9 cellular contexts compared by ENCODE assay signal in the genomic region with DNA sequence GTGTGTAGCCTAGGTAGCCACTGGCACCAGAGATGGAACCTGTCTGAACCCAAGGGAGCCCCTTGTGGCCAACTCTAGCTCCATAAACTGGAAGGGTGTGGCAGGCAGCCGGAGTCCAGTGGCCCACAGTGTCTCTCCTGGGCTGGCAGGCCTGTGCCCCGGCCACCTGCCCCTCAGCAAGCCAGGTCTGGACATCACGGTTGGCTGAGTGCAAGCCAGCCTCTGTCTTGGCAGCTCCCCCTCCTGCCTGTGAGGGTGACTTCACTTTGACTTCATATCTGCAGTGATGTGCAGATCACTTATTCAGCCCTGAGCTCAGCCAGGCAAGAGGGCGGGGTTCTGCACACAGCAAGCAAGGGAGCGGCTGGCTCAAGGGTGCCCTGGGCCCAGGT. TPM values are rescaled to one million over a fixed set of nuclear protein-coding genes. Genes with fewer than 3 reads are reported as not detected.
DNase-seq lines count a peak whose midpoint lies in the region; ATAC-seq and TF ChIP-seq lines count a peak whose summit lies in the region.
"Had no signal": no experiment of that assay in that cellular context is flagged by ENCODE, and none has a peak within 500 bp of the region (broad histone marks: within the 10 kb centered on the region; RNA-seq: fewer than 3 reads in every experiment).

No MANE protein-coding gene starts in this region.

- no peaks in the 10 kb centered on the region for H3K36me3 Mint-ChIP-seq in natural killer cell treated with Interleukin-12 subunit alpha and Interleukin-12 subunit beta and Interleukin-15 and Interleukin-18, amount 100 ng/mL, for 72 hours

- peaks cover 19 to 22% of the 10 kb centered on the region in 2 donors for H3K27me3 Mint-ChIP-seq in natural killer cell treated with Interleukin-12 subunit alpha and Interleukin-12 subunit beta and Interleukin-15 and Interleukin-18, amount 100 ng/mL, for 72 hours

- no peak for ATAC-seq in GM21360 (IDR thresholded peaks at IDR 0.05; ENCODE audit: unreplicated experiment)
- ATAC-seq in natural killer cell treated with Interleukin-12 subunit alpha and Interleukin-12 subunit beta and Interleukin-15 and Interleukin-18, amount 100 ng/mL, for 72 hours: no peak

- DNase-seq in Caki2 (ENCODE audit: low read depth) (peak; percentile 48), GM20000 (ENCODE audit: low spot score) (peak; percentile 48), RKO (ENCODE audit: low spot score) (peak; percentile 35), iris pigment epithelial cell (ENCODE audit: low read depth) (peak; percentile 11), NCI-H446 (lab: John Stamatoyannopoulos, UW) (no peak)
- DNase-seq in activated effector memory CD4-positive, alpha-beta T cell treated with Interleukin-2 at 50 U/mL for 16 hours: no peak
- DNase-seq in natural killer cell treated with Interleukin-12 subunit alpha and Interleukin-12 subunit beta and Interleukin-15 and Interleukin-18, amount 100 ng/mL, for 72 hours (ENCODE audit: low spot score): no peak

- H3K4me3 Mint-ChIP-seq in natural killer cell treated with Interleukin-12 subunit alpha and Interleukin-12 subunit beta and Interleukin-15 and Interleukin-18, amount 100 ng/mL, for 72 hours: no peak overlapping the region
- H3K4me3 Mint-ChIP-seq: stimulated activated naive CD8-positive, alpha-beta T cell treated with anti-CD3 and anti-CD28 coated beads, Interleukin-15, Interleukin-2, amounts not matched to agents 100 ng/mL and 50 ng/mL, for 24 hours had no signal

- in situ Hi-C loops in Caki2 (cut with HindIII; ENCODE audit: low pct_unique_long_range_greater_than_20kb, low sequenced_read_pairs): no loop called here

- no peak for TF ChIP-seq CTCF in GM20000 (IDR thresholded peaks at IDR 0.05; ENCODE audit: extremely low read depth, missing control alignments)

- H3K9me3 Mint-ChIP-seq in natural killer cell treated with Interleukin-12 subunit alpha and Interleukin-12 subunit beta and Interleukin-15 and Interleukin-18, amount 100 ng/mL, for 72 hours: no peaks in the 10 kb centered on the region
- H3K9me3 Mint-ChIP-seq: stimulated activated naive CD8-positive, alpha-beta T cell treated with anti-CD3 and anti-CD28 coated beads, Interleukin-15, Interleukin-2, amounts not matched to agents 100 ng/mL and 50 ng/mL, for 24 hours had no signal

- H3K27ac Mint-ChIP-seq in natural killer cell treated with Interleukin-12 subunit alpha and Interleukin-12 subunit beta and Interleukin-15 and Interleukin-18, amount 100 ng/mL, for 72 hours: no peak overlapping the region
- H3K27ac Mint-ChIP-seq: stimulated activated naive CD8-positive, alpha-beta T cell treated with anti-CD3 and anti-CD28 coated beads, Interleukin-15, Interleukin-2, amounts not matched to agents 100 ng/mL and 50 ng/mL, for 24 hours had no signal

- peaks cover 0 to 13% of the 10 kb centered on the region in 2 donors for H3K4me1 Mint-ChIP-seq in natural killer cell treated with Interleukin-12 subunit alpha and Interleukin-12 subunit beta and Interleukin-15 and Interleukin-18, amount 100 ng/mL, for 72 hours (ENCODE audit: low read depth in 2 of 2)

RNA-seq across cellular contexts. Expression of a gene that starts 1.3 kb away (rescaled TPM):
- total RNA-seq in Caki2 (2014; rRNA removed; shearing (Covaris generic); ENCODE audit: low replicate concordance): 0.37 TPM in 1 of 2 replicates, not detected in the other
- total RNA-seq in natural killer cell treated with Interleukin-12 subunit alpha and Interleukin-12 subunit beta and Interleukin-15 and Interleukin-18, amount 100 ng/mL, for 72 hours: not detected

Comparison
In these comparisons a context has a peak if more than half of its experiments do, and no peak if none do; other contexts are left out.
1. DNase-seq: peak in Caki2 (single experiment), GM20000 (single experiment), RKO (single experiment) and iris pigment epithelial cell (single experiment); none in activated effector memory CD4-positive, alpha-beta T cell treated with Interleukin-2 at 50 U/mL for 16 hours (single experiment), NCI-H446 (0 of 2) and natural killer cell treated with Interleukin-12 subunit alpha and Interleukin-12 subunit beta and Interleukin-15 and Interleukin-18, amount 100 ng/mL, for 72 hours (single experiment).